ENCODE assay signal across 15 cellular contexts in genomic region chr2:101720732-101721131, GRCh38. TPM values are rescaled to one million over a fixed set of nuclear protein-coding genes. Genes with fewer than 3 reads are reported as not detected.
DNase-seq lines count a peak whose midpoint lies in the region; ATAC-seq and TF ChIP-seq lines count a peak whose summit lies in the region.
"Had no signal": no experiment of that assay in that cellular context is flagged by ENCODE, and none has a peak within 500 bp of the region (broad histone marks: within the 10 kb centered on the region; RNA-seq: fewer than 3 reads in every experiment).

No MANE protein-coding gene starts in this region.

- H3K14ac ChIP-seq in IMR-90 (replicated peaks; ENCODE audit: low read depth, low read length) = no peak overlapping the region

- no peak overlapping the region for H3K18ac ChIP-seq in IMR-90 (ENCODE audit: low read depth, low read length)

- peak overlapping the region; percentile 34 for H3K27ac Mint-ChIP-seq in T-helper 1 cell treated with Interleukin-12 subunit alpha and Interleukin-12 subunit beta and Interleukin-4 antibody, amounts not matched to agents 30 μg/mL and 1 μg/mL, for 36 hours
- H3K27ac Mint-ChIP-seq in natural killer cell = peak overlapping the region in 1 of 2 donors; percentile 90
- H3K27ac Mint-ChIP-seq: activated T-helper 1 cell treated with anti-CD3 and anti-CD28 coated beads, Interleukin-12 subunit alpha, Interleukin-12 subunit beta, Interleukin-2, Interleukin-4 antibody, amounts not matched to agents 30 ng/mL and 10 ng/mL and 1 ng/mL, durations not matched to agents 14 hours and 24 hours and 36 hours had no signal

- H2AFZ ChIP-seq in IMR-90 (replicated peaks; ENCODE audit: low read length, poor library complexity) = no peak overlapping the region

- no peak for DNase-seq in T-helper 1 cell
- no peak for DNase-seq in IMR-90
- DNase-seq in adipocyte (ENCODE audit: low read depth) = peak; percentile 69
- DNase-seq in natural killer cell = no peak
- no peak for DNase-seq in midbrain (lab: John Stamatoyannopoulos, UW)
- DNase-seq: NCI-H187 treated with DMSO at 0.1 percent for 48 hours; NCI-H524 treated with DMSO at 0.1 percent for 48 hours; psoas muscle; stimulated activated CD4-positive, alpha-beta T cell treated with anti-CD3 and anti-CD28 coated beads, Interleukin-15, amount 100 ng/mL, for 24 hours had no signal

- in situ Hi-C loops in IMR-90 (cut with MboI; ENCODE audit: low sequenced_read_pairs) = no loop called here

- no CpG with 5 or more reads among the region's 1 CpG for WGBS in IMR-90 (ENCODE audit: extremely low coverage in 2 of 2, insufficient read length in 1 of 2), 2 experiments

- peaks cover 8 to 79% of the 10 kb centered on the region in 2 experiments; a peak in 2 of 4 replicates for H3K79me1 ChIP-seq in IMR-90 (ENCODE audit: low read depth in 1 of 2, low read length in 2 of 2)

- H3K4me1 ChIP-seq in IMR-90 (ENCODE audit: control insufficient read depth, insufficient read depth, low read length) = peaks cover 21% of the 10 kb centered on the region
- peaks cover 38% of the 10 kb centered on the region for H3K4me1 ChIP-seq in adipocyte (ENCODE audit: control insufficient read depth, insufficient read depth, low read length)

- ATAC-seq in IMR-90 (ENCODE audit: low read depth) (no peak), natural killer cell (no peak), HG03095 (IDR thresholded peaks at IDR 0.05; ENCODE audit: unreplicated experiment) (no peak), GM21528 (IDR thresholded peaks at IDR 0.05; ENCODE audit: low FRiP score, unreplicated experiment) (no peak)
- ATAC-seq: psoas muscle had no signal

- H3K4me3 Mint-ChIP-seq in T-helper 1 cell treated with Interleukin-12 subunit alpha and Interleukin-12 subunit beta and Interleukin-4 antibody, amounts not matched to agents 30 μg/mL and 1 μg/mL, for 36 hours = no peak overlapping the region
- H3K4me3 Mint-ChIP-seq in natural killer cell = peak overlapping the region; percentile 6
- H3K4me3 Mint-ChIP-seq: activated T-helper 1 cell treated with anti-CD3 and anti-CD28 coated beads, Interleukin-12 subunit alpha, Interleukin-12 subunit beta, Interleukin-2, Interleukin-4 antibody, amounts not matched to agents 30 ng/mL and 10 ng/mL and 1 ng/mL, durations not matched to agents 14 hours and 24 hours and 36 hours had no signal

- H3K27ac ChIP-seq in IMR-90 (ENCODE audit: insufficient read depth, low read length) = no peak overlapping the region
- H3K27ac ChIP-seq: 22Rv1, psoas muscle, thoracic aorta had no signal

- H2AK9ac ChIP-seq in IMR-90 (replicated peaks; ENCODE audit: low read depth, low read length, poor library complexity) = no peak overlapping the region

- POLR2A ChIA-PET in IMR-90 (lab: Charles Lee; ENCODE audit: unreplicated experiment) = no interaction called here

- H3K9ac ChIP-seq in IMR-90 (ENCODE audit: low read depth, low read length) (no peak overlapping the region), adipocyte (ENCODE audit: low read length) (peak overlapping the region; percentile 53)

- H3K4ac ChIP-seq in IMR-90 (ENCODE audit: low read depth, low read length) = no peak overlapping the region

- H2BK120ac ChIP-seq in IMR-90 (ENCODE audit: low read depth, low read length) = no peak overlapping the region

- TF ChIP-seq POLR2A in IMR-90 (IDR thresholded peaks at IDR 0.05; ENCODE audit: low read depth, low read length) = no peak

- no peaks in the 10 kb centered on the region for H3K27me3 ChIP-seq in IMR-90 (ENCODE audit: control insufficient read depth, insufficient read depth, low read length)
- H3K27me3 ChIP-seq in adipocyte (replicated peaks; ENCODE audit: control insufficient read depth, insufficient read depth, low read length) = no peaks in the 10 kb centered on the region

- no peak overlapping the region for H4K5ac ChIP-seq in IMR-90 (ENCODE audit: low read depth, low read length)

- H3K56ac ChIP-seq in IMR-90 (ENCODE audit: extremely low read depth, insufficient read depth, low read length) = no peak overlapping the region

- peaks cover 97% of the 10 kb centered on the region for H4K20me1 ChIP-seq in IMR-90 (ENCODE audit: insufficient read depth, low read length)

- H2BK15ac ChIP-seq in IMR-90 (ENCODE audit: low read depth, low read length) = no peak overlapping the region

- no peak for TF ChIP-seq RAD21 in IMR-90 (IDR thresholded peaks at IDR 0.05; ENCODE audit: low read length)

- no peak overlapping the region for H3K23ac ChIP-seq in IMR-90 (ENCODE audit: low read depth, low read length)

- H3K9me3 ChIP-seq in IMR-90 (ENCODE audit: control insufficient read depth, insufficient read depth, low read length) (no peaks in the 10 kb centered on the region), adipocyte (ENCODE audit: control insufficient read depth, low read length) (peaks cover 3% of the 10 kb centered on the region)
- H3K9me3 ChIP-seq: psoas muscle, thoracic aorta had no signal

- peaks cover 28% of the 10 kb centered on the region for H3K36me3 Mint-ChIP-seq in T-helper 1 cell treated with Interleukin-12 subunit alpha and Interleukin-12 subunit beta and Interleukin-4 antibody, amounts not matched to agents 30 μg/mL and 1 μg/mL, for 36 hours (ENCODE audit: low read depth)
- no peaks in the 10 kb centered on the region for H3K36me3 Mint-ChIP-seq in natural killer cell

- no peak overlapping the region for H4K91ac ChIP-seq in IMR-90 (ENCODE audit: insufficient read depth, low read depth, low read length)

- intact Hi-C loops in IMR-90 (cut with micrococcal nuclease) = no loop called here
- intact Hi-C loops in natural killer cell (cut with micrococcal nuclease) = no loop called here

- H3K4me1 Mint-ChIP-seq in T-helper 1 cell treated with Interleukin-12 subunit alpha and Interleukin-12 subunit beta and Interleukin-4 antibody, amounts not matched to agents 30 μg/mL and 1 μg/mL, for 36 hours (ENCODE audit: low read depth) = peaks cover 76% of the 10 kb centered on the region
- peaks cover 73 to 78% of the 10 kb centered on the region in 2 donors for H3K4me1 Mint-ChIP-seq in natural killer cell

- CTCF ChIA-PET in IMR-90 (lab: Yijun Ruan, JAX) = no interaction called here

- H3K4me3 ChIP-seq in IMR-90 (ENCODE audit: insufficient read depth, low read depth, low read length) (no peak overlapping the region), adipocyte (ENCODE audit: low read length) (peak overlapping the region; percentile 43)
- H3K4me3 ChIP-seq: psoas muscle, thoracic aorta had no signal

- no peak overlapping the region for H2BK5ac ChIP-seq in IMR-90 (ENCODE audit: low read depth, low read length, poor library complexity, severe bottlenecking)

- H4K8ac ChIP-seq in IMR-90 (ENCODE audit: low read depth in 2 of 2, low read length in 2 of 2) = no peak overlapping the region

- no TSS peak for BruUV-seq in IMR-90 (replicated peaks; lab: Mats Ljungman, UMichigan)

- TF ChIP-seq CTCF in IMR-90 (conservative IDR thresholded peaks at IDR 0.05; ENCODE audit: low read depth, low read length) (no peak), natural killer cell (IDR thresholded peaks at IDR 0.05) (no peak)

- peaks cover 26% of the 10 kb centered on the region for H3K9me1 ChIP-seq in IMR-90 (ENCODE audit: insufficient read depth, low read length)

- H3K4me2 ChIP-seq in IMR-90 (ENCODE audit: low read depth, low read length) = no peak overlapping the region

- H2AK5ac ChIP-seq in IMR-90 (ENCODE audit: low read depth, low read length) = no peak overlapping the region

- H3K27me3 Mint-ChIP-seq in T-helper 1 cell treated with Interleukin-12 subunit alpha and Interleukin-12 subunit beta and Interleukin-4 antibody, amounts not matched to agents 30 μg/mL and 1 μg/mL, for 36 hours (ENCODE audit: low read depth) = no peaks in the 10 kb centered on the region
- no peaks in the 10 kb centered on the region for H3K27me3 Mint-ChIP-seq in natural killer cell (ENCODE audit: low read depth in 2 of 2)

- H3K36me3 ChIP-seq in IMR-90 (ENCODE audit: control insufficient read depth, insufficient read depth, low read length) = peaks cover 4% of the 10 kb centered on the region; the same call in 1 of the 2 replicates
- peaks cover 15% of the 10 kb centered on the region for H3K36me3 ChIP-seq in adipocyte (ENCODE audit: control insufficient read depth, insufficient read depth, low read length, severe bottlenecking)
- H3K36me3 ChIP-seq: thoracic aorta had no signal

- dilution Hi-C loops in IMR-90 (cut with HindIII; ENCODE audit: low sequenced_read_pairs, unreplicated experiment) = no loop called here

- H3K9me3 Mint-ChIP-seq in T-helper 1 cell treated with Interleukin-12 subunit alpha and Interleukin-12 subunit beta and Interleukin-4 antibody, amounts not matched to agents 30 μg/mL and 1 μg/mL, for 36 hours = no peaks in the 10 kb centered on the region
- no peaks in the 10 kb centered on the region for H3K9me3 Mint-ChIP-seq in natural killer cell

- H2BK20ac ChIP-seq in IMR-90 (ENCODE audit: low read depth, low read length) = no peak overlapping the region

TF ChIP-seq in IMR-90, 13 proteins besides CTCF, POLR2A, EP300 and RAD21:
- no peak for TF ChIP-seq MXI1 (IDR thresholded peaks at IDR 0.05; ENCODE audit: borderline replicate concordance, low read depth, low read length)
- no peak for TF ChIP-seq FOS (IDR thresholded peaks at IDR 0.05; ENCODE audit: low read depth, low read length)
- peak; percentile 34; the same call in 1 of the 2 replicates for TF ChIP-seq CEBPB (IDR thresholded peaks at IDR 0.05; ENCODE audit: low read depth, low read length)
- no peak for TF ChIP-seq CHD1 (IDR thresholded peaks at IDR 0.05; ENCODE audit: low read depth, low read length)

RNA-seq across cellular contexts. Expression of gene MAP4K4, which starts 23.2 kb away (rescaled TPM):
- total RNA-seq in IMR-90 (2012; rRNA removed) (124 and 130 TPM in 2 replicates), natural killer cell (10 to 100 TPM; 60.2 to 80.3 (median 66.5) TPM)
- polyA plus RNA-seq in IMR-90 (2012; rRNA removed) = 80.8 and 89.4 TPM in 2 replicates
- 39.5 and 39.9 TPM in 2 replicates for polyA plus RNA-seq in IMR-90 (2012; cell fraction: cytosol; rRNA removed)
- polyA plus RNA-seq in IMR-90 (2012; cell fraction: nucleus; rRNA removed; ENCODE audit: low replicate concordance) = 90.5 and 219 TPM in 2 replicates
